ENCODE assay signal across 13 cellular contexts in the genomic region with DNA sequence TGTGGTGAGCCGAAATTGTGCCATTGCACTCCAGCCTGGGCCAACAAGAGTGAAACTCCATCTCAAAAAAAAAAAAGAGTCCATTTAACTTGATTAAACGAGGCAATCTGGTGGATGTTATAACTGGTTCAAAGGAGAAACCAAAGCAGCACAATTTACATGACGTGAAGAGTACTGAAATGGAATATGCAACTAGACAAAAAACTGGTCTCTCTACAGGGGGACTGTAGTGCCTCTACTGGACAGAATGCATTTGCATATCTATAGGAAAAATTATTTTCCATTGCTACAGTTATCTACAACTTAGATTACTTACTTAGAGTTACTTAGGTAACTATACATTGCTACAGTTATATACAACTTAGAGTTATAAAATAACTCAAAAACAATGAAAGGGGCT. TPM values are rescaled to one million over a fixed set of nuclear protein-coding genes. Genes with fewer than 3 reads are reported as not detected.
DNase-seq lines count a peak whose midpoint lies in the region; ATAC-seq and TF ChIP-seq lines count a peak whose summit lies in the region.
"Had no signal": no experiment of that assay in that cellular context is flagged by ENCODE, and none has a peak within 500 bp of the region (broad histone marks: within the 10 kb centered on the region; RNA-seq: fewer than 3 reads in every experiment).

No MANE protein-coding gene starts in this region.

- H3K27me3 Mint-ChIP-seq in activated CD4-positive, alpha-beta T cell treated with anti-CD3 and anti-CD28 coated beads, Interleukin-2, amount 10 ng/mL, durations not matched to agents 7 days and 5 days = peaks cover 5% of the 10 kb centered on the region

- in situ Hi-C loops in astrocyte of the spinal cord (cut with HindIII; ENCODE audit: low sequenced_read_pairs) = no loop called here

- no peak overlapping the region for H3K4me3 Mint-ChIP-seq in activated CD4-positive, alpha-beta T cell treated with anti-CD3 and anti-CD28 coated beads, Interleukin-2, amount 10 ng/mL, durations not matched to agents 7 days and 5 days

- H3K4me1 Mint-ChIP-seq in activated CD4-positive, alpha-beta T cell treated with anti-CD3 and anti-CD28 coated beads, Interleukin-2, amount 10 ng/mL, durations not matched to agents 7 days and 5 days = peaks cover 49% of the 10 kb centered on the region

- H3K36me3 Mint-ChIP-seq in activated CD4-positive, alpha-beta T cell treated with anti-CD3 and anti-CD28 coated beads, Interleukin-2, amount 10 ng/mL, durations not matched to agents 7 days and 5 days (ENCODE audit: low read depth) = peaks cover 12% of the 10 kb centered on the region

- no peak for ATAC-seq in GM21447 (IDR thresholded peaks at IDR 0.05; ENCODE audit: unreplicated experiment)
- no peak for ATAC-seq in GM21367 (IDR thresholded peaks at IDR 0.05; ENCODE audit: unreplicated experiment)

- no peak overlapping the region; the same call in 1 of the 2 replicates for H3K27ac ChIP-seq in HEK293 (ENCODE audit: extremely low read depth, low read depth, low read length)
- H3K27ac ChIP-seq: spleen had no signal

- H3K36me3 ChIP-seq in HEK293 (ENCODE audit: control insufficient read depth in 2 of 2, insufficient read depth in 1 of 2, low read length in 2 of 2) = no peaks in the 10 kb centered on the region
- H3K36me3 ChIP-seq: spleen had no signal

- TF ChIP-seq CTCF in AG09319 (IDR thresholded peaks at IDR 0.05; ENCODE audit: low read depth, low read length) (peak; percentile 46), HEK293 (tag by site-specific recombination; IDR thresholded peaks at IDR 0.05) (peak; percentile 27; the same call in 1 of the 2 replicates), astrocyte of the spinal cord (IDR thresholded peaks at IDR 0.05; ENCODE audit: low read depth, low read length) (peak; percentile 54)

- H3K4me1 ChIP-seq in HEK293 (ENCODE audit: control insufficient read depth, insufficient read depth, low read length) = peaks cover 57% of the 10 kb centered on the region

- no peak overlapping the region for H3K27ac Mint-ChIP-seq in activated CD4-positive, alpha-beta T cell treated with anti-CD3 and anti-CD28 coated beads, Interleukin-2, amount 10 ng/mL, durations not matched to agents 7 days and 5 days

- CTCF ChIA-PET in HEK293 (lab: Yijun Ruan, JAX) = interaction anchor here (0.5 to 3.2 kb wide), 4 partner anchors 14 to 98 kb away, joined by 3 to 16 read pairs (median 4); no protein-coding TSS in a partner anchor
- CTCF ChIA-PET in activated CD4-positive, alpha-beta T cell treated with anti-CD3 and anti-CD28 coated beads, Interleukin-2, amount 10 ng/mL, durations not matched to agents 7 days and 5 days (lab: Charles Lee) = interaction anchor here (1.0 to 4.8 kb wide), 2 partner anchors 39 to 53 kb away, joined by 3 to 31 read pairs; no protein-coding TSS in a partner anchor

- POLR2A ChIA-PET in HEK293 (lab: Yijun Ruan, JAX) = interaction anchor here (0.8 kb wide), 1 partner anchor 21 kb away, joined by 3 read pairs; no protein-coding TSS in a partner anchor
- POLR2A ChIA-PET in activated CD4-positive, alpha-beta T cell treated with anti-CD3 and anti-CD28 coated beads, Interleukin-2, amount 10 ng/mL, durations not matched to agents 7 days and 5 days (lab: Charles Lee) = no interaction called here

- H3K9me3 Mint-ChIP-seq in activated CD4-positive, alpha-beta T cell treated with anti-CD3 and anti-CD28 coated beads, Interleukin-2, amount 10 ng/mL, durations not matched to agents 7 days and 5 days = no peaks in the 10 kb centered on the region

- DNase-seq in AG09319 (ENCODE audit: extremely low read depth, low read depth) (no peak), astrocyte of the spinal cord (ENCODE audit: low read depth, low spot score) (no peak), iris pigment epithelial cell (ENCODE audit: low read depth) (peak; percentile 60), NOMO-1 treated with dmso at 0.1 percent for 144 hours (lab: John Stamatoyannopoulos, UW; ENCODE audit: unreplicated experiment) (no peak)
- DNase-seq in activated CD4-positive, alpha-beta T cell treated with anti-CD3 and anti-CD28 coated beads, Interleukin-2, amount 10 ng/mL, durations not matched to agents 7 days and 5 days = no peak
- DNase-seq: glutamatergic neuron; NCI-H1048; spleen; stimulated activated CD8-positive, alpha-beta memory T cell treated with anti-CD3 and anti-CD28 coated beads, Interleukin-4, amount 100 ng/mL, for 48 hours; T1000 had no signal

- H3K9me3 ChIP-seq in HEK293 (ENCODE audit: control insufficient read depth, insufficient read depth, low read depth, low read length) = no peaks in the 10 kb centered on the region
- H3K9me3 ChIP-seq: spleen had no signal

- H3K4me3 ChIP-seq in HEK293 (ENCODE audit: low read depth, low read length) = no peak overlapping the region
- H3K4me3 ChIP-seq in astrocyte of the spinal cord (ENCODE audit: low read depth, low read length) = no peak overlapping the region
- H3K4me3 ChIP-seq: spleen had no signal

TF ChIP-seq in HEK293, 187 proteins besides CTCF, POLR2A, EP300 and RAD21:
- peak; percentile 73 for TF ChIP-seq ZNF600 (tag by site-specific recombination; IDR thresholded peaks at IDR 0.05)
- TF ChIP-seq ZNF239 (tag by site-specific recombination; IDR thresholded peaks at IDR 0.05) = no peak

RNA-seq across cellular contexts. Expression of a gene that starts 2.7 kb away (rescaled TPM):
- 100 to 1,000 TPM; 206 to 207 TPM for total RNA-seq in activated CD4-positive, alpha-beta T cell treated with anti-CD3 and anti-CD28 coated beads, Interleukin-2, amount 10 ng/mL, durations not matched to agents 7 days and 5 days

RNA-seq across cellular contexts. Expression of a gene that starts 44.1 kb away (rescaled TPM):
- total RNA-seq in activated CD4-positive, alpha-beta T cell treated with anti-CD3 and anti-CD28 coated beads, Interleukin-2, amount 10 ng/mL, durations not matched to agents 7 days and 5 days = not detected
